Comparison of ENCODE assay signal across 1 cellular context in the genomic region with DNA sequence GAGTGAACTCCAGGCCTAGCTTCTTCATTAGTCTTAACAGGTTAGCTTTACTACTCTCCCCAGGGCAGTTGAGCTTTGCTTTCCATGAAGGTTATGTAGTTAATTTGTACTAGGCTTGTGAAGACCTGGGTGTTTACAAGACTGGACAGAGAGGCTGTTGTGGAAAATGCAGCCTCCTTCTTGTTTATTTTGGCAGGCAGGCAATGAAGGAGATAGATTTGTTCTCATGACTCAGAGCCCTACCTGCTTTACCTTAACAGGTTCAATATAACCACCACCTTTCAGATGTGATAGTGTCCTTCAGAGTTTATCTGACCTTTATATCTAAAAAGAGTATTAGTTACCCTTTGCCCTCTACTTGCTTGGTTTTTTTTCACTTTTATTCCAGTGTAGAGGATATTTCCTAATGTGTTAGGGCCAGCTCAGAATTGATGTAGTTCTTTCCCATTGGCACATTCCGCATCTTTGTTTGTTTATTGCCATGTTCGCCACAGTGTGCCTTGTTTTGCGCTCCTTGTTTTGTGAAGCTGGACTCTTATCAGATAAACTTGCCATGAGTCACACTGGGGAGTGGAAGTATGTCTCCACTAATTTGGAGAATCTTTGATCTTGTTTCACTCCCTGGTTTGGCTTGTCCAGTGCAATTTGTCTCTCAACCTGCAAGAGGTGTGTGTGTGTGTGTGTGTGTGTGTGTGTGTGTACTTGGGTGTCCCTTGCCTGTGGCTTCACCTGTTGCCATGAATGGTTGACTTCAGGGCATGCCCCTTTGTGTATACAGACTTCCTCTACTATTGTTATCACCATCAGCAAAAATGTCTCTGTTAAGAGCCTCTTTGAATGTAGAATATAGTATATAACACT.
A peak's percentile ranks its signal among the peaks of the same experiment; 100 is the strongest.
TF ChIP-seq lines count a peak whose summit lies in the region.

No MANE protein-coding gene starts in this region.

TF ChIP-seq in HEK293, 187 proteins besides CTCF, POLR2A, EP300 and RAD21 (continued from another document):
- TF ChIP-seq, protein P1, sequence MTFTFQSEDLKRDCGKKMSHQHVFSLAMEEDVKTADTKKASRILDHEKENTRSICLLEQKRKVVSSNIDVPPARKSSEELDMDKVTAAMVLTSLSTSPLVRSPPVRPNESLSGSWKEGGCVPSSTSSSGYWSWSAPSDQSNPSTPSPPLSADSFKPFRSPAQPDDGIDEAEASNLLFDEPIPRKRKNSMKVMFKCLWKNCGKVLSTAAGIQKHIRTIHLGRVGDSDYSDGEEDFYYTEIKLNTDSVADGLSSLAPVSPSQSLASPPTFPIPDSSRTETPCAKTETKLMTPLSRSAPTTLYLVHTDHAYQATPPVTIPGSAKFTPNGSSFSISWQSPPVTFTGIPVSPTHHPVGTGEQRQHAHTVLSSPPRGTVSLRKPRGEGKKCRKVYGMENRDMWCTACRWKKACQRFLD (tag by site-specific recombination; IDR thresholded peaks at IDR 0.05), result no peak
- TF ChIP-seq ZNF350 (tag by site-specific recombination; IDR thresholded peaks at IDR 0.05), result no peak
- TF ChIP-seq ZNF692 (tag by site-specific recombination; IDR thresholded peaks at IDR 0.05), result no peak; the same call in 1 of the 2 replicates
- TF ChIP-seq ZFP41 (tag by site-specific recombination; IDR thresholded peaks at IDR 0.05; ENCODE audit: borderline replicate concordance), result no peak
- no peak; the same call in 1 of the 2 replicates for TF ChIP-seq TSHZ1 (tag by site-specific recombination; IDR thresholded peaks at IDR 0.05; ENCODE audit: borderline replicate concordance)
- TF ChIP-seq, protein P2, sequence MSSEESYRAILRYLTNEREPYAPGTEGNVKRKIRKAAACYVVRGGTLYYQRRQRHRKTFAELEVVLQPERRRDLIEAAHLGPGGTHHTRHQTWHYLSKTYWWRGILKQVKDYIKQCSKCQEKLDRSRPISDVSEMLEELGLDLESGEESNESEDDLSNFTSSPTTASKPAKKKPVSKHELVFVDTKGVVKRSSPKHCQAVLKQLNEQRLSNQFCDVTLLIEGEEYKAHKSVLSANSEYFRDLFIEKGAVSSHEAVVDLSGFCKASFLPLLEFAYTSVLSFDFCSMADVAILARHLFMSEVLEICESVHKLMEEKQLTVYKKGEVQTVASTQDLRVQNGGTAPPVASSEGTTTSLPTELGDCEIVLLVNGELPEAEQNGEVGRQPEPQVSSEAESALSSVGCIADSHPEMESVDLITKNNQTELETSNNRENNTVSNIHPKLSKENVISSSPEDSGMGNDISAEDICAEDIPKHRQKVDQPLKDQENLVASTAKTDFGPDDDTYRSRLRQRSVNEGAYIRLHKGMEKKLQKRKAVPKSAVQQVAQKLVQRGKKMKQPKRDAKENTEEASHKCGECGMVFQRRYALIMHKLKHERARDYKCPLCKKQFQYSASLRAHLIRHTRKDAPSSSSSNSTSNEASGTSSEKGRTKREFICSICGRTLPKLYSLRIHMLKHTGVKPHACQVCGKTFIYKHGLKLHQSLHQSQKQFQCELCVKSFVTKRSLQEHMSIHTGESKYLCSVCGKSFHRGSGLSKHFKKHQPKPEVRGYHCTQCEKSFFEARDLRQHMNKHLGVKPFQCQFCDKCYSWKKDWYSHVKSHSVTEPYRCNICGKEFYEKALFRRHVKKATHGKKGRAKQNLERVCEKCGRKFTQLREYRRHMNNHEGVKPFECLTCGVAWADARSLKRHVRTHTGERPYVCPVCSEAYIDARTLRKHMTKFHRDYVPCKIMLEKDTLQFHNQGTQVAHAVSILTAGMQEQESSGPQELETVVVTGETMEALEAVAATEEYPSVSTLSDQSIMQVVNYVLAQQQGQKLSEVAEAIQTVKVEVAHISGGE (tag by site-specific recombination; conservative IDR thresholded peaks at IDR 0.05; ENCODE audit: low read depth), result no peak
- no peak for TF ChIP-seq ZNF114 (tag by site-specific recombination; IDR thresholded peaks at IDR 0.05)
- no peak for TF ChIP-seq ZNF311 (tag by site-specific recombination; IDR thresholded peaks at IDR 0.05; ENCODE audit: borderline replicate concordance)
- no peak for TF ChIP-seq ZNF214 (tag by site-specific recombination; IDR thresholded peaks at IDR 0.05; ENCODE audit: borderline replicate concordance)
- no peak for TF ChIP-seq ZNF660 (tag by site-specific recombination; IDR thresholded peaks at IDR 0.05)
- peak; percentile 98 for TF ChIP-seq SCRT2 (tag by site-specific recombination; IDR thresholded peaks at IDR 0.05)
- TF ChIP-seq YY2 (tag by site-specific recombination; IDR thresholded peaks at IDR 0.05), result no peak; the same call in 1 of the 2 replicates
- TF ChIP-seq ZNF404 (tag by site-specific recombination; IDR thresholded peaks at IDR 0.05), result no peak
- no peak for TF ChIP-seq ZNF112 (tag by site-specific recombination; IDR thresholded peaks at IDR 0.05)
- no peak for TF ChIP-seq ZNF623 (tag by site-specific recombination; IDR thresholded peaks at IDR 0.05)
- TF ChIP-seq, protein P3, sequence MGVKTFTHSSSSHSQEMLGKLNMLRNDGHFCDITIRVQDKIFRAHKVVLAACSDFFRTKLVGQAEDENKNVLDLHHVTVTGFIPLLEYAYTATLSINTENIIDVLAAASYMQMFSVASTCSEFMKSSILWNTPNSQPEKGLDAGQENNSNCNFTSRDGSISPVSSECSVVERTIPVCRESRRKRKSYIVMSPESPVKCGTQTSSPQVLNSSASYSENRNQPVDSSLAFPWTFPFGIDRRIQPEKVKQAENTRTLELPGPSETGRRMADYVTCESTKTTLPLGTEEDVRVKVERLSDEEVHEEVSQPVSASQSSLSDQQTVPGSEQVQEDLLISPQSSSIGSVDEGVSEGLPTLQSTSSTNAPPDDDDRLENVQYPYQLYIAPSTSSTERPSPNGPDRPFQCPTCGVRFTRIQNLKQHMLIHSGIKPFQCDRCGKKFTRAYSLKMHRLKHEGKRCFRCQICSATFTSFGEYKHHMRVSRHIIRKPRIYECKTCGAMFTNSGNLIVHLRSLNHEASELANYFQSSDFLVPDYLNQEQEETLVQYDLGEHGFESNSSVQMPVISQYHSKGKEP (tag by site-specific recombination; IDR thresholded peaks at IDR 0.05), result no peak
- no peak for TF ChIP-seq ZNF239 (tag by site-specific recombination; IDR thresholded peaks at IDR 0.05)
